ENCODE assay signal across 7 cellular contexts in the genomic region with DNA sequence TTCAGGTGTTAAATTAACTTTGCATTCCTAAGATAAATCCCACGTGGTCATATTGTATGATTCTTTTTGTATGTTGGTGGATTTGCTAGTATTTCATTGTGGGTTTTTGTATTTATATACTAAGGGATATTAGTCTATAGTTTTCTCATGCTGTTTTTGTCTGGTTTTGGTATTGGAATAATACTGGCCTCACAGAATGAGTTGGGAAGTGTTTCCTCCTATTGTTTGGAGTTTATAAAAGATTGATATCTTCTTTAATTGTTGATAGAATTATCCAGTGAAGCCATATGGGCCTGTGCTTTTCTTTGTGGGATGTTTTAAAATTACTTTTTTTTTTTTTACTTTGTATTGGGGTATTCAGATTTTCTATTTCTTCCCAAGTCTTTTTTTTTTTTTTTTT.
"Had no signal": no experiment of that assay in that cellular context is flagged by ENCODE, and none has a peak within 500 bp of the region (broad histone marks: within the 10 kb centered on the region; RNA-seq: fewer than 3 reads in every experiment).

No MANE protein-coding gene starts in this region.

- H3K4me3 ChIP-seq: GM23248 had no signal

- ATAC-seq: HepG2 had no signal

- DNase-seq: GM23248, H9, HCEC 1CT had no signal

- H3K9ac ChIP-seq: GM23248 had no signal

- H2AFZ ChIP-seq: GM23248 had no signal

- H3K27me3 Mint-ChIP-seq: IgD-negative memory B cell had no signal

- H3K27ac ChIP-seq: GM23248 had no signal

- H3K4me3 Mint-ChIP-seq: H9, IgD-negative memory B cell had no signal

- FAIRE-seq: H1, H54, HepG2 had no signal

- H3K9me3 Mint-ChIP-seq: H9 had no signal
